7 cellular contexts compared by ENCODE assay signal in the genomic region with DNA sequence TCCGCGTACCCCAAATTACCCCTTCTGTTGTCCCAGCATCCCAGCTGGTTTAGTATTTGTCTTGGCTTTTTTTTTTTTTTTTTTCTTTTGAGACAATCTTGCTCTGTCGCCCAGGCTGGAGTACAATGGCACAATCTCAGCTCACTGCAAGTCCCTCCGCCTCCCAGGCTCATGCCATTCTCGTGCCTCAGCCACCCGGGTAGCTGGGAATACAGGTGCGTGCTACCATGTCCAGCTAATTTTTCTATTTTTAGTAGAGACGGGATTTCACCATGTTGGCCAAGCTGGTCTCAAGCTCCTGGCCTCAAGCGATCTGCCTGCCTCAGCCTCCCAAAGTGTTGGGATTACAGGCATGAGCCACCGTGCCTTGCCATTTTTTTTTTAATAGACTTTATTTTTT.
DNase-seq lines count a peak whose midpoint lies in the region; TF ChIP-seq lines count a peak whose summit lies in the region.
"Not testable (repeated sequence)": the region's sequence is repeated elsewhere in the genome, so short reads cannot be mapped to it uniquely, and the experiment has no call there.

No MANE protein-coding gene starts in this region.

- not testable (repeated sequence) for H4K91ac ChIP-seq in trophoblast cell (ENCODE audit: low read depth, low read length)

- H3K79me2 ChIP-seq in trophoblast cell (ENCODE audit: control insufficient read depth, insufficient read depth, low read length, poor library complexity): not testable (repeated sequence)

- not testable (repeated sequence) for H4K8ac ChIP-seq in trophoblast cell (ENCODE audit: low read depth, low read length)

- H3K79me1 ChIP-seq in trophoblast cell (ENCODE audit: low read length): not testable (repeated sequence)

- not testable (repeated sequence) for H3K4me2 ChIP-seq in trophoblast cell (ENCODE audit: low read length)

- H2BK5ac ChIP-seq in trophoblast cell (ENCODE audit: low read depth, low read length, poor library complexity): not testable (repeated sequence)

- H3K4me1 ChIP-seq in trophoblast cell (ENCODE audit: control insufficient read depth in 1 of 2, insufficient read depth in 2 of 2, low read length in 2 of 2): not testable (repeated sequence)

- not testable (repeated sequence) for H3K9ac ChIP-seq in trophoblast cell (ENCODE audit: low read length)

- not testable (repeated sequence) for H4K12ac ChIP-seq in trophoblast cell (ENCODE audit: low read depth, low read length)

- H2BK120ac ChIP-seq in trophoblast cell (ENCODE audit: insufficient read depth, low read length, poor library complexity): not testable (repeated sequence)

- not testable (repeated sequence) for TF ChIP-seq CTCF in C4-2B (conservative IDR thresholded peaks at IDR 0.05); VCaP (conservative IDR thresholded peaks at IDR 0.05)

- H2AK5ac ChIP-seq in trophoblast cell (ENCODE audit: low read length): not testable (repeated sequence)

- not testable (repeated sequence) for H3K4me3 ChIP-seq in trophoblast cell (ENCODE audit: low read depth, low read length)

- DNase-seq in NCI-H2227 (lab: John Stamatoyannopoulos, UW; ENCODE audit: unreplicated experiment) (peak; percentile 18), globus pallidus (ENCODE audit: low spot score) (peak; percentile 14), medulla oblongata (ENCODE audit: extremely low spot score) (peak; percentile 27), trophoblast cell (peak; percentile 30 to 70), pons (ENCODE audit: low spot score) (peak; percentile 14)

- no CpG with 5 or more reads among the region's 10 CpGs for WGBS in trophoblast cell (ENCODE audit: extremely low coverage, insufficient coverage, insufficient read length)

- H3K23ac ChIP-seq in trophoblast cell (ENCODE audit: low read length): not testable (repeated sequence)

- H3K14ac ChIP-seq in trophoblast cell (ENCODE audit: low read length): not testable (repeated sequence)

- H3K9me3 ChIP-seq in trophoblast cell (ENCODE audit: insufficient read depth, low read depth, low read length): not testable (repeated sequence)

- not testable (repeated sequence) for H3K18ac ChIP-seq in trophoblast cell (ENCODE audit: low read length)

- H3K36me3 ChIP-seq in trophoblast cell (ENCODE audit: control insufficient read depth in 1 of 2, insufficient read depth in 2 of 2, low read length in 2 of 2): not testable (repeated sequence)

- H3K4ac ChIP-seq in trophoblast cell (ENCODE audit: low read depth, low read length): not testable (repeated sequence)

- H3K27me3 ChIP-seq in trophoblast cell (ENCODE audit: insufficient read depth, low read length): not testable (repeated sequence)

- H3K27ac ChIP-seq in C4-2B (peak overlapping the region; percentile 86), VCaP (peak overlapping the region; percentile 95)
- H3K27ac ChIP-seq in trophoblast cell (ENCODE audit: low read depth, low read length): not testable (repeated sequence)

- not testable (repeated sequence) for H2AFZ ChIP-seq in trophoblast cell (ENCODE audit: insufficient read depth, low read length, poor library complexity)

- not testable (repeated sequence) for H2BK12ac ChIP-seq in trophoblast cell (ENCODE audit: low read length)
